ENCODE assay signal across 17 cellular contexts in genomic region chr3:177642042-177642441, GRCh38.
DNase-seq lines count a peak whose midpoint lies in the region; ATAC-seq and TF ChIP-seq lines count a peak whose summit lies in the region.
"Had no signal": no experiment of that assay in that cellular context is flagged by ENCODE, and none has a peak within 500 bp of the region (broad histone marks: within the 10 kb centered on the region; RNA-seq: fewer than 3 reads in every experiment).

No MANE protein-coding gene starts in this region.

- H3K4me3 ChIP-seq in WERI-Rb-1 (ENCODE audit: low read depth, low read length): no peak overlapping the region
- no peak overlapping the region for H3K4me3 ChIP-seq in naive thymus-derived CD4-positive, alpha-beta T cell (ENCODE audit: low read length)
- no peak overlapping the region for H3K4me3 ChIP-seq in upper lobe of right lung
- H3K4me3 ChIP-seq: A549, GM12878, left lung, MG63, mucosa of descending colon had no signal

- TF ChIP-seq CTCF in activated CD8-positive, alpha-beta T cell treated with anti-CD3 and anti-CD28 coated beads for 36 hours (IDR thresholded peaks at IDR 0.05): no peak
- no peak for TF ChIP-seq CTCF in WERI-Rb-1 (IDR thresholded peaks at IDR 0.05; ENCODE audit: low read depth, low read length)
- no peak for TF ChIP-seq CTCF in upper lobe of right lung (IDR thresholded peaks at IDR 0.05)
- TF ChIP-seq CTCF in GM13977 (IDR thresholded peaks at IDR 0.05; ENCODE audit: extremely low read depth, insufficient read depth, missing control alignments): no peak

- no peaks in the 10 kb centered on the region for H3K27me3 Mint-ChIP-seq in activated CD8-positive, alpha-beta T cell treated with anti-CD3 and anti-CD28 coated beads, Interleukin-2, amount 10 ng/mL, durations not matched to agents 7 days and 5 days (ENCODE audit: low read depth)
- H3K27me3 Mint-ChIP-seq in activated CD8-positive, alpha-beta T cell treated with anti-CD3 and anti-CD28 coated beads for 36 hours: no peaks in the 10 kb centered on the region
- no peaks in the 10 kb centered on the region for H3K27me3 Mint-ChIP-seq in naive thymus-derived CD4-positive, alpha-beta T cell
- H3K27me3 Mint-ChIP-seq: stimulated activated memory B cell treated with anti-CD40 and anti-IgM and Interleukin-4, amounts not matched to agents 10 μg/mL and 1 μg/mL and 100 μg/mL, for 72 hours had no signal

- in situ Hi-C loops in GM13977 (cut with MboI; ENCODE audit: low pct_unique_long_range_greater_than_20kb, low sequenced_read_pairs, unreplicated experiment): no loop called here

- ATAC-seq in activated CD8-positive, alpha-beta T cell treated with anti-CD3 and anti-CD28 coated beads, Interleukin-2, amount 10 ng/mL, durations not matched to agents 7 days and 5 days: no peak
- no peak for ATAC-seq in activated CD8-positive, alpha-beta T cell treated with anti-CD3 and anti-CD28 coated beads for 36 hours
- no peak for ATAC-seq in naive thymus-derived CD4-positive, alpha-beta T cell
- ATAC-seq in upper lobe of right lung (no peak), HG03025 (IDR thresholded peaks at IDR 0.05; ENCODE audit: low FRiP score, unreplicated experiment) (no peak), HG03108 (IDR thresholded peaks at IDR 0.05; ENCODE audit: unreplicated experiment) (no peak)
- ATAC-seq: A549; GM12878; left lung; stimulated activated memory B cell treated with anti-CD40 and anti-IgM and Interleukin-4, amounts not matched to agents 10 μg/mL and 1 μg/mL and 100 μg/mL, for 72 hours had no signal

- peak overlapping the region; percentile 84 for H3K27ac Mint-ChIP-seq in activated CD8-positive, alpha-beta T cell treated with anti-CD3 and anti-CD28 coated beads, Interleukin-2, amount 10 ng/mL, durations not matched to agents 7 days and 5 days
- no peak overlapping the region for H3K27ac Mint-ChIP-seq in activated CD8-positive, alpha-beta T cell treated with anti-CD3 and anti-CD28 coated beads for 36 hours
- H3K27ac Mint-ChIP-seq in naive thymus-derived CD4-positive, alpha-beta T cell: peak overlapping the region in 8 of 9 donors; percentile 38 to 91 (median 80)
- H3K27ac Mint-ChIP-seq: stimulated activated memory B cell treated with anti-CD40 and anti-IgM and Interleukin-4, amounts not matched to agents 10 μg/mL and 1 μg/mL and 100 μg/mL, for 72 hours had no signal

- H3K4me1 Mint-ChIP-seq in activated CD8-positive, alpha-beta T cell treated with anti-CD3 and anti-CD28 coated beads, Interleukin-2, amount 10 ng/mL, durations not matched to agents 7 days and 5 days (ENCODE audit: low read depth): peaks cover 55% of the 10 kb centered on the region
- H3K4me1 Mint-ChIP-seq in activated CD8-positive, alpha-beta T cell treated with anti-CD3 and anti-CD28 coated beads for 36 hours (ENCODE audit: low read depth): peaks cover 53% of the 10 kb centered on the region
- peaks cover 27 to 73% (median 64%) of the 10 kb centered on the region in 7 donors for H3K4me1 Mint-ChIP-seq in naive thymus-derived CD4-positive, alpha-beta T cell

- H3K27ac ChIP-seq in WERI-Rb-1 (peak overlapping the region; percentile 16; the same call in 1 of the 2 replicates), upper lobe of right lung (peak overlapping the region; percentile 27)
- no peak overlapping the region for H3K27ac ChIP-seq in naive thymus-derived CD4-positive, alpha-beta T cell (ENCODE audit: low read depth, low read length)
- H3K27ac ChIP-seq: A549, left lung, RWPE1 had no signal

- CTCF ChIA-PET in activated CD8-positive, alpha-beta T cell treated with anti-CD3 and anti-CD28 coated beads, Interleukin-2, amount 10 ng/mL, durations not matched to agents 7 days and 5 days (lab: Charles Lee): interaction anchor here (1.3 kb wide), 1 partner anchor 91 kb away, joined by 3 read pairs; no protein-coding TSS in a partner anchor
- CTCF ChIA-PET in activated CD8-positive, alpha-beta T cell treated with anti-CD3 and anti-CD28 coated beads for 36 hours (lab: Charles Lee): interaction anchor here (0.9 to 1.5 kb wide), 3 partner anchors 10 to 444 kb away, joined by 3 to 5 read pairs (median 3); no protein-coding TSS in a partner anchor
- CTCF ChIA-PET in naive thymus-derived CD4-positive, alpha-beta T cell (lab: Charles Lee): interaction anchor here (0.6 kb wide), 1 partner anchor 11 kb away, joined by 3 read pairs; no protein-coding TSS in a partner anchor

- no peak for DNase-seq in activated CD8-positive, alpha-beta T cell treated with anti-CD3 and anti-CD28 coated beads, Interleukin-2, amount 10 ng/mL, durations not matched to agents 7 days and 5 days
- DNase-seq in activated CD8-positive, alpha-beta T cell treated with anti-CD3 and anti-CD28 coated beads for 36 hours: no peak
- DNase-seq in WERI-Rb-1: no peak
- DNase-seq in naive thymus-derived CD4-positive, alpha-beta T cell: no peak
- no peak for DNase-seq in upper lobe of right lung
- DNase-seq in GM13977 (ENCODE audit: low spot score): no peak
- DNase-seq: DMS153, left lung, MG63, mucosa of descending colon, NCI-H226 had no signal

- H3K27me3 ChIP-seq in WERI-Rb-1 (ENCODE audit: insufficient read depth, low read depth, severe bottlenecking): no peaks in the 10 kb centered on the region
- H3K27me3 ChIP-seq in naive thymus-derived CD4-positive, alpha-beta T cell (ENCODE audit: control insufficient read depth in 2 of 2, insufficient read depth in 2 of 2, low read length in 2 of 2): no peaks in the 10 kb centered on the region
- H3K27me3 ChIP-seq in upper lobe of right lung: no peaks in the 10 kb centered on the region
- H3K27me3 ChIP-seq: left lung, MG63 had no signal

- intact Hi-C loops in activated CD8-positive, alpha-beta T cell treated with anti-CD3 and anti-CD28 coated beads for 36 hours (cut with micrococcal nuclease): no loop called here
- intact Hi-C loops in naive thymus-derived CD4-positive, alpha-beta T cell (cut with micrococcal nuclease): loop anchor here in 1 of 2 donors (2.0 kb wide), 1 partner anchor 43 kb away; no protein-coding TSS in a partner anchor
- intact Hi-C loops in upper lobe of right lung (cut with DNase I): no loop called here

- H3K36me3 ChIP-seq in WERI-Rb-1 (no peaks in the 10 kb centered on the region), upper lobe of right lung (no peaks in the 10 kb centered on the region)
- H3K36me3 ChIP-seq in naive thymus-derived CD4-positive, alpha-beta T cell (ENCODE audit: control insufficient read depth in 2 of 3, insufficient read depth in 3 of 3, low read length in 3 of 3): no peaks in the 10 kb centered on the region
- H3K36me3 ChIP-seq: left lung, MG63 had no signal

- H3K36me3 Mint-ChIP-seq in activated CD8-positive, alpha-beta T cell treated with anti-CD3 and anti-CD28 coated beads, Interleukin-2, amount 10 ng/mL, durations not matched to agents 7 days and 5 days (ENCODE audit: low read depth): peaks cover 10% of the 10 kb centered on the region
- H3K36me3 Mint-ChIP-seq in activated CD8-positive, alpha-beta T cell treated with anti-CD3 and anti-CD28 coated beads for 36 hours (ENCODE audit: low read depth): no peaks in the 10 kb centered on the region
- peaks cover 0 to 5% (median 0%) of the 10 kb centered on the region in 5 donors for H3K36me3 Mint-ChIP-seq in naive thymus-derived CD4-positive, alpha-beta T cell
- H3K36me3 Mint-ChIP-seq: stimulated activated memory B cell treated with anti-CD40 and anti-IgM and Interleukin-4, amounts not matched to agents 10 μg/mL and 1 μg/mL and 100 μg/mL, for 72 hours had no signal

- POLR2A ChIA-PET in activated CD8-positive, alpha-beta T cell treated with anti-CD3 and anti-CD28 coated beads, Interleukin-2, amount 10 ng/mL, durations not matched to agents 7 days and 5 days (lab: Charles Lee): no interaction called here
- POLR2A ChIA-PET in activated CD8-positive, alpha-beta T cell treated with anti-CD3 and anti-CD28 coated beads for 36 hours (lab: Charles Lee): no interaction called here
- POLR2A ChIA-PET in naive thymus-derived CD4-positive, alpha-beta T cell (lab: Charles Lee): interaction anchor here (0.6 to 2.7 kb wide), 3 partner anchors 9 to 282 kb away, joined by 3 to 8 read pairs (median 4); no protein-coding TSS in a partner anchor

- H3K9me3 Mint-ChIP-seq in activated CD8-positive, alpha-beta T cell treated with anti-CD3 and anti-CD28 coated beads, Interleukin-2, amount 10 ng/mL, durations not matched to agents 7 days and 5 days (ENCODE audit: insufficient read depth): peaks cover 16% of the 10 kb centered on the region
- H3K9me3 Mint-ChIP-seq in activated CD8-positive, alpha-beta T cell treated with anti-CD3 and anti-CD28 coated beads for 36 hours: peaks cover 2% of the 10 kb centered on the region
- peaks cover 0 to 8% (median 0%) of the 10 kb centered on the region in 11 donors for H3K9me3 Mint-ChIP-seq in naive thymus-derived CD4-positive, alpha-beta T cell
- H3K9me3 Mint-ChIP-seq: stimulated activated memory B cell treated with anti-CD40 and anti-IgM and Interleukin-4, amounts not matched to agents 10 μg/mL and 1 μg/mL and 100 μg/mL, for 72 hours had no signal

- H3K9me3 ChIP-seq in WERI-Rb-1 (ENCODE audit: severe bottlenecking) (no peaks in the 10 kb centered on the region), upper lobe of right lung (no peaks in the 10 kb centered on the region)
- H3K9me3 ChIP-seq in naive thymus-derived CD4-positive, alpha-beta T cell (ENCODE audit: control insufficient read depth in 2 of 3, low read length in 3 of 3): no peaks in the 10 kb centered on the region
- H3K9me3 ChIP-seq: A549, left lung, MG63, mucosa of descending colon had no signal

- H3K4me3 Mint-ChIP-seq in activated CD8-positive, alpha-beta T cell treated with anti-CD3 and anti-CD28 coated beads, Interleukin-2, amount 10 ng/mL, durations not matched to agents 7 days and 5 days: peak overlapping the region; percentile 17
- H3K4me3 Mint-ChIP-seq in activated CD8-positive, alpha-beta T cell treated with anti-CD3 and anti-CD28 coated beads for 36 hours: no peak overlapping the region
- peak overlapping the region in 7 of 10 donors; percentile 12 to 75 (median 63) for H3K4me3 Mint-ChIP-seq in naive thymus-derived CD4-positive, alpha-beta T cell
- H3K4me3 Mint-ChIP-seq: stimulated activated memory B cell treated with anti-CD40 and anti-IgM and Interleukin-4, amounts not matched to agents 10 μg/mL and 1 μg/mL and 100 μg/mL, for 72 hours had no signal

- H3K4me1 ChIP-seq in naive thymus-derived CD4-positive, alpha-beta T cell (ENCODE audit: control insufficient read depth in 2 of 2, insufficient read depth in 2 of 2, low read length in 2 of 2): peaks cover 37 to 50% of the 10 kb centered on the region in 2 donors
- H3K4me1 ChIP-seq in upper lobe of right lung: no peaks in the 10 kb centered on the region
- H3K4me1 ChIP-seq: A549, left lung had no signal
